Comparison of ENCODE assay signal across 19 cellular contexts in the genomic region with DNA sequence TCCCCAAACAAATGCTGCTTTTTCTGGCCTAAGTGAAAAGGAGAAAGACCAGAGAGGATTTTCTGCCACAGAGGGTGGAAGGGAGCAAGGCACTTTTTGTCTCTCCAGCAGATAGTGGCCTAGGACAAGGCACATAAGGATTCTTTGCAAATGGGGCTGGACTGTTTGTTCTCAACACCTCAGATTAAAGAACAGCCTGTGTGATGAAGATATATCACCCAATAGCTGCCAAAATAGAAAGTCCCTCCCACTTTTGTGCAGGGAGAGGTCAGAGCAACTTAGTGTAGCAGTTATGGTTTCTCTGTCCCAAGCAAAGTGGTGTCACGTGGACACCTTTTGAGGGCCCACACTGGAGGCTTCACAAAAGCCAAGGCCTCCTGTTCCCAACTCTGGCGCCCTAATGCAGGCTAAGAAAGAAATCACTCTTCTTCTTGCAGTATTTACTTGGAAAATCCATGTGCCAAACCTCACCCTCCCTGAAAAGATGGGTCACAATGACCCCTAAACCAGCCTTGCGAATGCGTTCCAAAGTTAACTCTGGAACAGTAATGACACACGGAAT.
DNase-seq lines count a peak whose midpoint lies in the region; ATAC-seq and TF ChIP-seq lines count a peak whose summit lies in the region.
"Had no signal": no experiment of that assay in that cellular context is flagged by ENCODE, and none has a peak within 500 bp of the region (broad histone marks: within the 10 kb centered on the region; RNA-seq: fewer than 3 reads in every experiment).

No MANE protein-coding gene starts in this region.

- POLR2A ChIA-PET in MCF 10A (lab: Yijun Ruan, JAX), result no interaction called here
- POLR2A ChIA-PET in SK-N-SH (lab: Yijun Ruan, JAX), result no interaction called here

- H3K27ac Mint-ChIP-seq in activated naive CD4-positive, alpha-beta T cell treated with anti-CD3 and anti-CD28 coated beads, Interleukin-2, amount 10 ng/mL, durations not matched to agents 7 days and 5 days, result peak overlapping the region; percentile 50
- no peak overlapping the region for H3K27ac Mint-ChIP-seq in MCF 10A (ENCODE audit: low read depth, unreplicated experiment)
- H3K27ac Mint-ChIP-seq: B cell had no signal

- peaks cover 3 to 29% of the 10 kb centered on the region in 2 donors for H3K36me3 ChIP-seq in psoas muscle (ENCODE audit: insufficient read depth in 1 of 2, low read depth in 1 of 2)
- H3K36me3 ChIP-seq in SK-N-SH (replicated peaks in 1 of 2; ENCODE audit: control insufficient read depth in 1 of 2, insufficient read depth in 2 of 2, low read length in 1 of 2), result no peaks in the 10 kb centered on the region

- H3K9ac ChIP-seq in SK-N-SH, result no peak overlapping the region

- intact Hi-C loops in left cardiac atrium (cut with DNase I), result loop anchor here in 1 of 2 donors (5.0 kb wide), 1 partner anchor 66 kb away; no protein-coding TSS in a partner anchor
- intact Hi-C loops in psoas muscle (cut with DNase I), result no loop called here
- intact Hi-C loops in MCF 10A (cut with micrococcal nuclease), result no loop called here

- H3K9me3 ChIP-seq in psoas muscle, result no peaks in the 10 kb centered on the region
- no peaks in the 10 kb centered on the region for H3K9me3 ChIP-seq in SK-N-SH
- H3K9me3 ChIP-seq: neutrophil, tibial nerve had no signal

- no peak overlapping the region for H2AFZ ChIP-seq in SK-N-SH (ENCODE audit: low read depth)

- no peak for DNase-seq in activated naive CD4-positive, alpha-beta T cell treated with anti-CD3 and anti-CD28 coated beads, Interleukin-2, amount 10 ng/mL, durations not matched to agents 7 days and 5 days
- DNase-seq in activated naive CD4-positive, alpha-beta T cell (lab: John Stamatoyannopoulos, UW), result no peak
- DNase-seq in left cardiac atrium (peak; percentile 35), psoas muscle (peak in 1 of 2 donors; percentile 18), MCF 10A (ENCODE audit: unreplicated experiment) (no peak), C1 segment of cervical spinal cord (lab: John Stamatoyannopoulos, UW) (no peak), SK-N-SH (no peak)
- DNase-seq: 8988T; activated CD4-positive, alpha-beta T cell treated with anti-CD3 and anti-CD28 coated beads, Interleukin-2, amount 50 U/mL, for 48 hours; foreskin fibroblast; NCI-H1436; NCI-H2171; SHP77 treated with DMSO at 0.1 percent for 48 hours; stimulated activated CD4-positive, alpha-beta T cell treated with anti-CD3 and anti-CD28 coated beads, Interleukin-15, amount 100 ng/mL, for 24 hours had no signal

- H3K4me1 Mint-ChIP-seq in activated naive CD4-positive, alpha-beta T cell treated with anti-CD3 and anti-CD28 coated beads, Interleukin-2, amount 10 ng/mL, durations not matched to agents 7 days and 5 days, result peaks cover 5% of the 10 kb centered on the region
- peaks cover 5% of the 10 kb centered on the region for H3K4me1 Mint-ChIP-seq in MCF 10A (ENCODE audit: insufficient read depth, unreplicated experiment)
- H3K4me1 Mint-ChIP-seq: B cell had no signal

- H3K9me3 Mint-ChIP-seq in activated naive CD4-positive, alpha-beta T cell treated with anti-CD3 and anti-CD28 coated beads, Interleukin-2, amount 10 ng/mL, durations not matched to agents 7 days and 5 days, result peaks cover 15% of the 10 kb centered on the region
- H3K9me3 Mint-ChIP-seq in MCF 10A (ENCODE audit: unreplicated experiment), result peaks cover 9% of the 10 kb centered on the region

- no peak for TF ChIP-seq EP300 in SK-N-SH (IDR thresholded peaks at IDR 0.05; ENCODE audit: borderline replicate concordance in 1 of 2, low read depth in 1 of 2, low read length in 1 of 2)

- H3K4me1 ChIP-seq in psoas muscle (peaks cover 65% of the 10 kb centered on the region), SK-N-SH (ENCODE audit: control insufficient read depth in 1 of 2, insufficient read depth in 2 of 2, low read depth in 1 of 2, low read length in 1 of 2) (no peaks in the 10 kb centered on the region; a peak in 1 of 4 replicates)

- no peaks in the 10 kb centered on the region for H3K9me2 ChIP-seq in SK-N-SH

- TF ChIP-seq RAD21 in SK-N-SH (IDR thresholded peaks at IDR 0.05; ENCODE audit: low read length), result no peak

- WGBS in psoas muscle, 3 donors, result 41 to 68% (median 42%) methylated on average over 5 of the region's 5 CpGs
- 63% methylated on average over 5 of the region's 5 CpGs for WGBS in SK-N-SH (ENCODE audit: low lambda C conversion rate)

- no peak overlapping the region for H3K4me2 ChIP-seq in SK-N-SH

- H3K27me3 Mint-ChIP-seq in activated naive CD4-positive, alpha-beta T cell treated with anti-CD3 and anti-CD28 coated beads, Interleukin-2, amount 10 ng/mL, durations not matched to agents 7 days and 5 days, result no peaks in the 10 kb centered on the region
- no peaks in the 10 kb centered on the region for H3K27me3 Mint-ChIP-seq in MCF 10A (ENCODE audit: insufficient read depth, unreplicated experiment)
- H3K27me3 Mint-ChIP-seq: B cell had no signal

- H3K4me3 ChIP-seq in psoas muscle (no peak overlapping the region), SK-N-SH (ENCODE audit: low read depth in 2 of 2, low read length in 1 of 2) (no peak overlapping the region)
- H3K4me3 ChIP-seq: tibial nerve had no signal

- no peak overlapping the region for H3K4me3 Mint-ChIP-seq in activated naive CD4-positive, alpha-beta T cell treated with anti-CD3 and anti-CD28 coated beads, Interleukin-2, amount 10 ng/mL, durations not matched to agents 7 days and 5 days
- H3K4me3 Mint-ChIP-seq in MCF 10A (ENCODE audit: unreplicated experiment), result no peak overlapping the region
- H3K4me3 Mint-ChIP-seq: B cell had no signal

- H3K27me3 ChIP-seq in psoas muscle (ENCODE audit: insufficient read depth in 3 of 3, low read length in 2 of 3) (no peaks in the 10 kb centered on the region), SK-N-SH (ENCODE audit: insufficient read depth) (no peaks in the 10 kb centered on the region)
- H3K27me3 ChIP-seq: neutrophil, tibial nerve had no signal

- no peak for TF ChIP-seq CTCF in psoas muscle (IDR thresholded peaks at IDR 0.05)
- no peak for TF ChIP-seq CTCF in MCF 10A (IDR thresholded peaks at IDR 0.05; ENCODE audit: unreplicated experiment)
- no peak for TF ChIP-seq CTCF in SK-N-SH (IDR thresholded peaks at IDR 0.05)

- no peaks in the 10 kb centered on the region for H3F3A ChIP-seq in SK-N-SH (replicated peaks; ENCODE audit: insufficient read depth)

- H3K36me3 Mint-ChIP-seq in activated naive CD4-positive, alpha-beta T cell treated with anti-CD3 and anti-CD28 coated beads, Interleukin-2, amount 10 ng/mL, durations not matched to agents 7 days and 5 days, result peaks cover 41% of the 10 kb centered on the region
- H3K36me3 Mint-ChIP-seq in MCF 10A (ENCODE audit: insufficient read depth, unreplicated experiment), result peaks cover 14% of the 10 kb centered on the region

- H4K20me1 ChIP-seq in SK-N-SH (ENCODE audit: insufficient read depth), result no peaks in the 10 kb centered on the region

- peak; percentile 66 to 73 for ATAC-seq in left cardiac atrium
- peak in 2 of 4 donors; percentile 43 to 60 for ATAC-seq in psoas muscle
- ATAC-seq in HG03280 (IDR thresholded peaks at IDR 0.05; ENCODE audit: unreplicated experiment), result no peak
- ATAC-seq: activated naive CD4-positive, alpha-beta T cell treated with anti-CD3 and anti-CD28 coated beads, Interleukin-2, amount 50 U/mL, for 72 hours had no signal

- H3K27ac ChIP-seq in psoas muscle (peak overlapping the region; percentile 89), SK-N-SH (ENCODE audit: low read depth in 2 of 2, low read length in 1 of 2) (no peak overlapping the region)
- H3K27ac ChIP-seq: neutrophil had no signal

- CTCF ChIA-PET in activated naive CD4-positive, alpha-beta T cell treated with anti-CD3 and anti-CD28 coated beads, Interleukin-2, amount 10 ng/mL, durations not matched to agents 7 days and 5 days (lab: Charles Lee), result no interaction called here
- CTCF ChIA-PET in MCF 10A (lab: Yijun Ruan, JAX), result interaction anchor here (16.7 kb wide), 1 partner anchor 403 kb away, joined by 604 read pairs; no protein-coding TSS in a partner anchor
- CTCF ChIA-PET in SK-N-SH (lab: Yijun Ruan, JAX), result interaction anchor here (1.5 to 4.7 kb wide), 2 partner anchors 8 to 34 kb away, joined by 3 to 23 read pairs; no protein-coding TSS in a partner anchor

- H3K79me2 ChIP-seq in SK-N-SH (ENCODE audit: insufficient read depth), result no peaks in the 10 kb centered on the region

- BruUV-seq in MCF 10A (replicated peaks; lab: Mats Ljungman, UMichigan), result no TSS peak

TF ChIP-seq in SK-N-SH, 30 proteins besides CTCF, POLR2A, EP300 and RAD21:
- no peak for TF ChIP-seq FOXM1 (IDR thresholded peaks at IDR 0.05; ENCODE audit: low read depth)
- no peak for TF ChIP-seq MEF2A (IDR thresholded peaks at IDR 0.05; ENCODE audit: borderline replicate concordance, low read depth)
- no peak for TF ChIP-seq ELF1 (IDR thresholded peaks at IDR 0.05)
